1 cellular context compared by ENCODE assay signal in genomic region chr11:64934765-64935633, GRCh38.
TF ChIP-seq lines count a peak whose summit lies in the region.

No MANE protein-coding gene starts in this region.

TF ChIP-seq in IMR-90, 13 proteins besides CTCF, POLR2A, EP300 and RAD21:
- no peak for TF ChIP-seq SMC3 (IDR thresholded peaks at IDR 0.05; ENCODE audit: low read depth, low read length)
- TF ChIP-seq RCOR1 (IDR thresholded peaks at IDR 0.05; ENCODE audit: insufficient replicate concordance, low read length) = no peak
- TF ChIP-seq MAFK (IDR thresholded peaks at IDR 0.05; ENCODE audit: low read depth, low read length) = no peak
- no peak for TF ChIP-seq CHD1 (IDR thresholded peaks at IDR 0.05; ENCODE audit: low read depth, low read length)
- no peak for TF ChIP-seq FOS (IDR thresholded peaks at IDR 0.05; ENCODE audit: low read depth, low read length)
- no peak for TF ChIP-seq MAZ (IDR thresholded peaks at IDR 0.05; ENCODE audit: borderline replicate concordance, low read depth, low read length)
- TF ChIP-seq MXI1 (IDR thresholded peaks at IDR 0.05; ENCODE audit: borderline replicate concordance, low read depth, low read length) = no peak
- TF ChIP-seq NFE2L2 (IDR thresholded peaks at IDR 0.05; ENCODE audit: low read depth, low read length) = no peak
- TF ChIP-seq CEBPB (IDR thresholded peaks at IDR 0.05; ENCODE audit: low read depth, low read length) = no peak
- no peak for TF ChIP-seq ELK1 (IDR thresholded peaks at IDR 0.05; ENCODE audit: borderline replicate concordance, low read depth, low read length)
- TF ChIP-seq RFX5 (IDR thresholded peaks at IDR 0.05; ENCODE audit: low read depth, low read length) = no peak
- TF ChIP-seq BHLHE40 (IDR thresholded peaks at IDR 0.05; ENCODE audit: low read depth, low read length) = no peak
